ENCODE assay signal across 1 cellular context in the genomic region with DNA sequence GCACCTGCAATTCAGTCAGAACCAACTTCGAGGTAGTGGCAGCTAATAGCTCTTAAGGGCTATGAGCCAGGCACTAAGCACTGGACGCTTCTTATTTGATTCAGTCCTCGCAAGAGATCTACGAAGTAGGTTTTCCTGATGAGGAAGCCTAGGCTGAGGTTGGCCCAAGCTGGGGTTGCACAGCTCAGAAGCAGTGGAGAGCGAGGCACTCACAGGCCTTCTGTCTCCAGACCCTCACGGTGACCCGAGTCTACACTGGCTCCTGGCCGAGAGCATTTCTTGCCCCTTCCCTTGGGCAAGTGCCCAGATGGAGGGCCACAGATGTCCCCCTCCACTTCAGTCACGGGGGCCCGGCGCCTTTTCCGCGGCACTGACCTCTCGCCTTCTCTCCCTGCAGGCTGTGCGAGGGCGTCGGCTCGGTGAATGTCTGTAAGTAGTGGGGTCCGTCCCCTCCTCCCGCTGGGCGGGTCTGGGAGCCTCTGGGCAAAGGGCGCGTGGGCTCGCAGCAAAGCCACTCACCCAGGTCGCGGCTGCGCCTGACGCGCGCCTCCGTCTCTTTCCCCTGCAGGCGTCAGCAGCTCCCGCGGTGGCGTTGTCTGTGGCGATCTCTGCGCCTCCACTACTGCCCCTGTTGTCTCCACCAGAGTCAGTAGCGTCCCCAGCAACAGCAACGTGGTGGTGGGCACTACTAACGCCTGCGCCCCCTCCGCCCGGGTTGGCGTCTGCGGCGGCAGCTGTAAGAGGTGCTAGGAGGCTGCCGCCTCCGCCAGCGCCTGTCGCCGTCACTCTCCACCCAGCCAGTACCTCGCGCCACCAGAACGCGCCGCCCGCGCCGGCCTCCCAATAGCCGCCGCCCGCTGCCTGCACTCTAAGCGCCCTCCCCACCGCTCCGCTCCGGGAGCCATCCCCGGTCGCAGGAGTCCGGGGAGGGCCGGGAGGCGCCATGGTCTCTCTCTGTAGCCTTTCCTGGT.
TF ChIP-seq lines count a peak whose summit lies in the region.

No MANE protein-coding gene starts in this region.

TF ChIP-seq in HEK293, 187 proteins besides CTCF, POLR2A, EP300 and RAD21 (continued from another document):
- TF ChIP-seq, protein P1, sequence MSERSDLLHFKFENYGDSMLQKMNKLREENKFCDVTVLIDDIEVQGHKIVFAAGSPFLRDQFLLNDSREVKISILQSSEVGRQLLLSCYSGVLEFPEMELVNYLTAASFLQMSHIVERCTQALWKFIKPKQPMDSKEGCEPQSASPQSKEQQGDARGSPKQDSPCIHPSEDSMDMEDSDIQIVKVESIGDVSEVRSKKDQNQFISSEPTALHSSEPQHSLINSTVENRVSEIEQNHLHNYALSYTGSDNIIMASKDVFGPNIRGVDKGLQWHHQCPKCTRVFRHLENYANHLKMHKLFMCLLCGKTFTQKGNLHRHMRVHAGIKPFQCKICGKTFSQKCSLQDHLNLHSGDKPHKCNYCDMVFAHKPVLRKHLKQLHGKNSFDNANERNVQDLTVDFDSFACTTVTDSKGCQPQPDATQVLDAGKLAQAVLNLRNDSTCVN (tag by site-specific recombination; optimal IDR thresholded peaks at IDR 0.05), result peak; percentile 86
- TF ChIP-seq ZNF549 (tag by site-specific recombination; IDR thresholded peaks at IDR 0.05) (no peak), ZNF324 (tag by site-specific recombination; IDR thresholded peaks at IDR 0.05) (no peak), ZNF112 (tag by site-specific recombination; IDR thresholded peaks at IDR 0.05) (no peak), ZBTB17 (tag by site-specific recombination; IDR thresholded peaks at IDR 0.05) (0 out of 2 replicates have a peak, but pooled peaks have one; percentile 11), ZNF660 (tag by site-specific recombination; IDR thresholded peaks at IDR 0.05) (peak; percentile 25; the same call in 1 of the 2 replicates), HOXA7 (CRISPR knock-in tag; IDR thresholded peaks at IDR 0.05; ENCODE audit: borderline replicate concordance) (no peak), ZNF544 (tag by site-specific recombination; IDR thresholded peaks at IDR 0.05) (no peak), ZNF48 (tag by site-specific recombination; IDR thresholded peaks at IDR 0.05) (no peak), ZNF121 (tag by site-specific recombination; IDR thresholded peaks at IDR 0.05) (no peak), ZNF23 (tag by site-specific recombination; IDR thresholded peaks at IDR 0.05; ENCODE audit: borderline replicate concordance) (no peak), ZXDB (tag by site-specific recombination; IDR thresholded peaks at IDR 0.05) (no peak), ZNF654 (tag by site-specific recombination; IDR thresholded peaks at IDR 0.05; ENCODE audit: low read depth) (no peak), HOXD13 (CRISPR knock-in tag; IDR thresholded peaks at IDR 0.05; ENCODE audit: borderline replicate concordance) (no peak), ZNF335 (tag by site-specific recombination; conservative IDR thresholded peaks at IDR 0.05) (peak; percentile 93), ZNF292 (tag by site-specific recombination; IDR thresholded peaks at IDR 0.05; ENCODE audit: borderline replicate concordance, low read depth) (no peak), EGR2 (tag by site-specific recombination; IDR thresholded peaks at IDR 0.05; ENCODE audit: low read depth) (peak; percentile 92), ZNF2 (tag by site-specific recombination; IDR thresholded peaks at IDR 0.05) (no peak), ZNF768 (tag by site-specific recombination; IDR thresholded peaks at IDR 0.05) (no peak), ZIC2 (tag by site-specific recombination; IDR thresholded peaks at IDR 0.05) (peak; percentile 42; the same call in 1 of the 2 replicates), ZBTB8A (tag by site-specific recombination; IDR thresholded peaks at IDR 0.05) (peak; percentile 68), ZFP3 (tag by site-specific recombination; IDR thresholded peaks at IDR 0.05; ENCODE audit: low read depth) (no peak), ZNF175 (tag by site-specific recombination; IDR thresholded peaks at IDR 0.05) (no peak), GLIS1 (tag by site-specific recombination; IDR thresholded peaks at IDR 0.05) (peak; percentile 72), ZFHX2 (tag by site-specific recombination; conservative IDR thresholded peaks at IDR 0.05) (peak; percentile 95), ZBTB48 (tag by site-specific recombination; IDR thresholded peaks at IDR 0.05) (no peak), ZNF10 (tag by site-specific recombination; IDR thresholded peaks at IDR 0.05) (0 out of 2 replicates have a peak, but pooled peaks have one; percentile 39), KLF9 (tag by site-specific recombination; IDR thresholded peaks at IDR 0.05; ENCODE audit: low read depth) (no peak), TCF7L2 (IDR thresholded peaks at IDR 0.05; ENCODE audit: borderline replicate concordance, low read depth, low read length) (no peak), ZNF791 (tag by site-specific recombination; IDR thresholded peaks at IDR 0.05) (no peak)
- TF ChIP-seq, protein P2, sequence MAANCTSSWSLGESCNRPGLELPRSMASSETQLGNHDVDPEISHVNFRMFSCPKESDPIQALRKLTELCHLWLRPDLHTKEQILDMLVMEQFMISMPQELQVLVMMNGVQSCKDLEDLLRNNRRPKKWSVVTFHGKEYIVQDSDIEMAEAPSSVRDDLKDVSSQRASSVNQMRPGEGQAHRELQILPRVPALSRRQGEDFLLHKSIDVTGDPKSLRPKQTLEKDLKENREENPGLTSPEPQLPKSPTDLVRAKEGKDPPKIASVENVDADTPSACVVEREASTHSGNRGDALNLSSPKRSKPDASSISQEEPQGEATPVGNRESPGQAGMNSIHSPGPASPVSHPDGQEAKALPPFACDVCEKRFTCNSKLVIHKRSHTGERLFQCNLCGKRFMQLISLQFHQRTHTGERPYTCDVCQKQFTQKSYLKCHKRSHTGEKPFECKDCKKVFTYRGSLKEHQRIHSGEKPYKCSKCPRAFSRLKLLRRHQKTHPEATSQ (tag by site-specific recombination; IDR thresholded peaks at IDR 0.05), result no peak
- TF ChIP-seq, protein P3, sequence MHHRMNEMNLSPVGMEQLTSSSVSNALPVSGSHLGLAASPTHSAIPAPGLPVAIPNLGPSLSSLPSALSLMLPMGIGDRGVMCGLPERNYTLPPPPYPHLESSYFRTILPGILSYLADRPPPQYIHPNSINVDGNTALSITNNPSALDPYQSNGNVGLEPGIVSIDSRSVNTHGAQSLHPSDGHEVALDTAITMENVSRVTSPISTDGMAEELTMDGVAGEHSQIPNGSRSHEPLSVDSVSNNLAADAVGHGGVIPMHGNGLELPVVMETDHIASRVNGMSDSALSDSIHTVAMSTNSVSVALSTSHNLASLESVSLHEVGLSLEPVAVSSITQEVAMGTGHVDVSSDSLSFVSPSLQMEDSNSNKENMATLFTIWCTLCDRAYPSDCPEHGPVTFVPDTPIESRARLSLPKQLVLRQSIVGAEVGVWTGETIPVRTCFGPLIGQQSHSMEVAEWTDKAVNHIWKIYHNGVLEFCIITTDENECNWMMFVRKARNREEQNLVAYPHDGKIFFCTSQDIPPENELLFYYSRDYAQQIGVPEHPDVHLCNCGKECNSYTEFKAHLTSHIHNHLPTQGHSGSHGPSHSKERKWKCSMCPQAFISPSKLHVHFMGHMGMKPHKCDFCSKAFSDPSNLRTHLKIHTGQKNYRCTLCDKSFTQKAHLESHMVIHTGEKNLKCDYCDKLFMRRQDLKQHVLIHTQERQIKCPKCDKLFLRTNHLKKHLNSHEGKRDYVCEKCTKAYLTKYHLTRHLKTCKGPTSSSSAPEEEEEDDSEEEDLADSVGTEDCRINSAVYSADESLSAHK (tag by site-specific recombination; IDR thresholded peaks at IDR 0.05), result no peak
- TF ChIP-seq, protein P4, sequence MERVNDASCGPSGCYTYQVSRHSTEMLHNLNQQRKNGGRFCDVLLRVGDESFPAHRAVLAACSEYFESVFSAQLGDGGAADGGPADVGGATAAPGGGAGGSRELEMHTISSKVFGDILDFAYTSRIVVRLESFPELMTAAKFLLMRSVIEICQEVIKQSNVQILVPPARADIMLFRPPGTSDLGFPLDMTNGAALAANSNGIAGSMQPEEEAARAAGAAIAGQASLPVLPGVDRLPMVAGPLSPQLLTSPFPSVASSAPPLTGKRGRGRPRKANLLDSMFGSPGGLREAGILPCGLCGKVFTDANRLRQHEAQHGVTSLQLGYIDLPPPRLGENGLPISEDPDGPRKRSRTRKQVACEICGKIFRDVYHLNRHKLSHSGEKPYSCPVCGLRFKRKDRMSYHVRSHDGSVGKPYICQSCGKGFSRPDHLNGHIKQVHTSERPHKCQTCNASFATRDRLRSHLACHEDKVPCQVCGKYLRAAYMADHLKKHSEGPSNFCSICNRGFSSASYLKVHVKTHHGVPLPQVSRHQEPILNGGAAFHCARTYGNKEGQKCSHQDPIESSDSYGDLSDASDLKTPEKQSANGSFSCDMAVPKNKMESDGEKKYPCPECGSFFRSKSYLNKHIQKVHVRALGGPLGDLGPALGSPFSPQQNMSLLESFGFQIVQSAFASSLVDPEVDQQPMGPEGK (tag by site-specific recombination; IDR thresholded peaks at IDR 0.05), result no peak; the same call in 1 of the 2 replicates
- TF ChIP-seq, protein P5, sequence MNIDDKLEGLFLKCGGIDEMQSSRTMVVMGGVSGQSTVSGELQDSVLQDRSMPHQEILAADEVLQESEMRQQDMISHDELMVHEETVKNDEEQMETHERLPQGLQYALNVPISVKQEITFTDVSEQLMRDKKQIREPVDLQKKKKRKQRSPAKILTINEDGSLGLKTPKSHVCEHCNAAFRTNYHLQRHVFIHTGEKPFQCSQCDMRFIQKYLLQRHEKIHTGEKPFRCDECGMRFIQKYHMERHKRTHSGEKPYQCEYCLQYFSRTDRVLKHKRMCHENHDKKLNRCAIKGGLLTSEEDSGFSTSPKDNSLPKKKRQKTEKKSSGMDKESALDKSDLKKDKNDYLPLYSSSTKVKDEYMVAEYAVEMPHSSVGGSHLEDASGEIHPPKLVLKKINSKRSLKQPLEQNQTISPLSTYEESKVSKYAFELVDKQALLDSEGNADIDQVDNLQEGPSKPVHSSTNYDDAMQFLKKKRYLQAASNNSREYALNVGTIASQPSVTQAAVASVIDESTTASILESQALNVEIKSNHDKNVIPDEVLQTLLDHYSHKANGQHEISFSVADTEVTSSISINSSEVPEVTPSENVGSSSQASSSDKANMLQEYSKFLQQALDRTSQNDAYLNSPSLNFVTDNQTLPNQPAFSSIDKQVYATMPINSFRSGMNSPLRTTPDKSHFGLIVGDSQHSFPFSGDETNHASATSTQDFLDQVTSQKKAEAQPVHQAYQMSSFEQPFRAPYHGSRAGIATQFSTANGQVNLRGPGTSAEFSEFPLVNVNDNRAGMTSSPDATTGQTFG (tag by site-specific recombination; IDR thresholded peaks at IDR 0.05; ENCODE audit: borderline replicate concordance), result no peak
